In the genomic region with DNA sequence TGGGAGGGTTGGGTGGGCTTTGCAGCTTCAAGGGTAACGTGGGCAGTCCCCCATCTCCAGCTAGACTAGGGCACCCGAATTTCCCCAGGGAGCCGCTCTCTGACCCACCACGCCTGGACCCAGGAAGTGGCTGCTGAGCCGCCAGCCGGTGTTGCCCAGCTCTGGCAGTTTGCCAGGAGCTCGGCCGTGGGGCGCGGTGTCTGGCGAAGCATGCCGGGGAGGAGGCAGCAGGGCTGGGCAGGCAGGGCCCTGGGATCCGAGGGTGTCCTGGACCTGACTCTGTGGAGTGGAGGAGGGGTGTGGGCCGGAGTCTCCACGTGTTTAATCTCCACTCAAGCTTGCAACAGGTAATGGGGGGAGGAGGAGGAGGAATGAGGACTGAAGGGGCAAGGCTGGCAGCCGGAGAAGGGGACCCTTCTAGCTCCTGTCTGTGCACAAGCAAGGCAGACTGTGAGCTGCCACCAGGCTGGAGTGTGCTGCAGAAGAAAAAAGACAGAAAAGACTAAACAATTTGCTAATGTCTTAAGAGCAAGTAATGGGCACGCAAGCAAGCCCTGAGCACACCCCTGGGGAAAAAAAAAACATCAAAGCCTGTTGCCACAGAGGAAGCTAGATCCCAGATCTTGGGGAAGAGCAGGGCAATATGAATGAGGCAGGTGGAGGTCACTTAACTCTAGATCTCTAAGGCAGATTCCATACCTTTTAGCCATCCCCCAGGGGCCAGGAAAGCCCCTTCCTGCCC, we compare ENCODE assay signal across 1 cellular context.
TF ChIP-seq lines count a peak whose summit lies in the region.

No MANE protein-coding gene starts in this region.

TF ChIP-seq in HepG2, 621 proteins besides CTCF, POLR2A, EP300 and RAD21:
- TF ChIP-seq ZNF337 (CRISPR knock-in tag; IDR thresholded peaks at IDR 0.05; ENCODE audit: borderline replicate concordance, low read depth): no peak
- no peak for TF ChIP-seq CCAR2 (optimal IDR thresholded peaks at IDR 0.05; ENCODE audit: low read depth, low read length)
- TF ChIP-seq, protein P1, sequence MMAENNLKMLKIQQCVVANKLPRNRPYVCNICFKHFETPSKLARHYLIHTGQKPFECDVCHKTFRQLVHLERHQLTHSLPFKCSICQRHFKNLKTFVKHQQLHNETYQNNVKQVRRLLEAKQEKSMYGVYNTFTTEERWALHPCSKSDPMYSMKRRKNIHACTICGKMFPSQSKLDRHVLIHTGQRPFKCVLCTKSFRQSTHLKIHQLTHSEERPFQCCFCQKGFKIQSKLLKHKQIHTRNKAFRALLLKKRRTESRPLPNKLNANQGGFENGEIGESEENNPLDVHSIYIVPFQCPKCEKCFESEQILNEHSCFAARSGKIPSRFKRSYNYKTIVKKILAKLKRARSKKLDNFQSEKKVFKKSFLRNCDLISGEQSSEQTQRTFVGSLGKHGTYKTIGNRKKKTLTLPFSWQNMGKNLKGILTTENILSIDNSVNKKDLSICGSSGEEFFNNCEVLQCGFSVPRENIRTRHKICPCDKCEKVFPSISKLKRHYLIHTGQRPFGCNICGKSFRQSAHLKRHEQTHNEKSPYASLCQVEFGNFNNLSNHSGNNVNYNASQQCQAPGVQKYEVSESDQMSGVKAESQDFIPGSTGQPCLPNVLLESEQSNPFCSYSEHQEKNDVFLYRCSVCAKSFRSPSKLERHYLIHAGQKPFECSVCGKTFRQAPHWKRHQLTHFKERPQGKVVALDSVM (CRISPR knock-in tag; IDR thresholded peaks at IDR 0.05): 0 out of 2 replicates have a peak, but pooled peaks have one; percentile 44
- peak; percentile 32 for TF ChIP-seq RBM39 (IDR thresholded peaks at IDR 0.05; ENCODE audit: low read depth, low read length, poor library complexity, severe bottlenecking)
- TF ChIP-seq HDAC1 (CRISPR knock-in tag; IDR thresholded peaks at IDR 0.05): 0 out of 2 replicates have a peak, but pooled peaks have one; percentile 1
- peak; percentile 27; the same call in 1 of the 2 replicates for TF ChIP-seq ELF1 (CRISPR knock-in tag; IDR thresholded peaks at IDR 0.05)
- TF ChIP-seq, protein P2, sequence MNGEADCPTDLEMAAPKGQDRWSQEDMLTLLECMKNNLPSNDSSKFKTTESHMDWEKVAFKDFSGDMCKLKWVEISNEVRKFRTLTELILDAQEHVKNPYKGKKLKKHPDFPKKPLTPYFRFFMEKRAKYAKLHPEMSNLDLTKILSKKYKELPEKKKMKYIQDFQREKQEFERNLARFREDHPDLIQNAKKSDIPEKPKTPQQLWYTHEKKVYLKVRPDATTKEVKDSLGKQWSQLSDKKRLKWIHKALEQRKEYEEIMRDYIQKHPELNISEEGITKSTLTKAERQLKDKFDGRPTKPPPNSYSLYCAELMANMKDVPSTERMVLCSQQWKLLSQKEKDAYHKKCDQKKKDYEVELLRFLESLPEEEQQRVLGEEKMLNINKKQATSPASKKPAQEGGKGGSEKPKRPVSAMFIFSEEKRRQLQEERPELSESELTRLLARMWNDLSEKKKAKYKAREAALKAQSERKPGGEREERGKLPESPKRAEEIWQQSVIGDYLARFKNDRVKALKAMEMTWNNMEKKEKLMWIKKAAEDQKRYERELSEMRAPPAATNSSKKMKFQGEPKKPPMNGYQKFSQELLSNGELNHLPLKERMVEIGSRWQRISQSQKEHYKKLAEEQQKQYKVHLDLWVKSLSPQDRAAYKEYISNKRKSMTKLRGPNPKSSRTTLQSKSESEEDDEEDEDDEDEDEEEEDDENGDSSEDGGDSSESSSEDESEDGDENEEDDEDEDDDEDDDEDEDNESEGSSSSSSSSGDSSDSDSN (CRISPR knock-in tag; IDR thresholded peaks at IDR 0.05): peak; percentile 11; the same call in 1 of the 2 replicates
- TF ChIP-seq HNRNPL (IDR thresholded peaks at IDR 0.05; ENCODE audit: low read depth, low read length): 0 out of 2 replicates have a peak, but pooled peaks have one; percentile 38
- no peak for TF ChIP-seq SMARCC2 (IDR thresholded peaks at IDR 0.05)
- no peak for TF ChIP-seq ZNF777 (CRISPR knock-in tag; IDR thresholded peaks at IDR 0.05)
- TF ChIP-seq, protein P3, sequence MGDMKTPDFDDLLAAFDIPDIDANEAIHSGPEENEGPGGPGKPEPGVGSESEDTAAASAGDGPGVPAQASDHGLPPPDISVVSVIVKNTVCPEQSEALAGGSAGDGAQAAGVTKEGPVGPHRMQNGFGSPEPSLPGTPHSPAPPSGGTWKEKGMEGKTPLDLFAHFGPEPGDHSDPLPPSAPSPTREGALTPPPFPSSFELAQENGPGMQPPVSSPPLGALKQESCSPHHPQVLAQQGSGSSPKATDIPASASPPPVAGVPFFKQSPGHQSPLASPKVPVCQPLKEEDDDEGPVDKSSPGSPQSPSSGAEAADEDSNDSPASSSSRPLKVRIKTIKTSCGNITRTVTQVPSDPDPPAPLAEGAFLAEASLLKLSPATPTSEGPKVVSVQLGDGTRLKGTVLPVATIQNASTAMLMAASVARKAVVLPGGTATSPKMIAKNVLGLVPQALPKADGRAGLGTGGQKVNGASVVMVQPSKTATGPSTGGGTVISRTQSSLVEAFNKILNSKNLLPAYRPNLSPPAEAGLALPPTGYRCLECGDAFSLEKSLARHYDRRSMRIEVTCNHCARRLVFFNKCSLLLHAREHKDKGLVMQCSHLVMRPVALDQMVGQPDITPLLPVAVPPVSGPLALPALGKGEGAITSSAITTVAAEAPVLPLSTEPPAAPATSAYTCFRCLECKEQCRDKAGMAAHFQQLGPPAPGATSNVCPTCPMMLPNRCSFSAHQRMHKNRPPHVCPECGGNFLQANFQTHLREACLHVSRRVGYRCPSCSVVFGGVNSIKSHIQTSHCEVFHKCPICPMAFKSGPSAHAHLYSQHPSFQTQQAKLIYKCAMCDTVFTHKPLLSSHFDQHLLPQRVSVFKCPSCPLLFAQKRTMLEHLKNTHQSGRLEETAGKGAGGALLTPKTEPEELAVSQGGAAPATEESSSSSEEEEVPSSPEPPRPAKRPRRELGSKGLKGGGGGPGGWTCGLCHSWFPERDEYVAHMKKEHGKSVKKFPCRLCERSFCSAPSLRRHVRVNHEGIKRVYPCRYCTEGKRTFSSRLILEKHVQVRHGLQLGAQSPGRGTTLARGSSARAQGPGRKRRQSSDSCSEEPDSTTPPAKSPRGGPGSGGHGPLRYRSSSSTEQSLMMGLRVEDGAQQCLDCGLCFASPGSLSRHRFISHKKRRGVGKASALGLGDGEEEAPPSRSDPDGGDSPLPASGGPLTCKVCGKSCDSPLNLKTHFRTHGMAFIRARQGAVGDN (CRISPR knock-in tag; IDR thresholded peaks at IDR 0.05): peak; percentile 56; the same call in 1 of the 2 replicates
- TF ChIP-seq, protein P4, sequence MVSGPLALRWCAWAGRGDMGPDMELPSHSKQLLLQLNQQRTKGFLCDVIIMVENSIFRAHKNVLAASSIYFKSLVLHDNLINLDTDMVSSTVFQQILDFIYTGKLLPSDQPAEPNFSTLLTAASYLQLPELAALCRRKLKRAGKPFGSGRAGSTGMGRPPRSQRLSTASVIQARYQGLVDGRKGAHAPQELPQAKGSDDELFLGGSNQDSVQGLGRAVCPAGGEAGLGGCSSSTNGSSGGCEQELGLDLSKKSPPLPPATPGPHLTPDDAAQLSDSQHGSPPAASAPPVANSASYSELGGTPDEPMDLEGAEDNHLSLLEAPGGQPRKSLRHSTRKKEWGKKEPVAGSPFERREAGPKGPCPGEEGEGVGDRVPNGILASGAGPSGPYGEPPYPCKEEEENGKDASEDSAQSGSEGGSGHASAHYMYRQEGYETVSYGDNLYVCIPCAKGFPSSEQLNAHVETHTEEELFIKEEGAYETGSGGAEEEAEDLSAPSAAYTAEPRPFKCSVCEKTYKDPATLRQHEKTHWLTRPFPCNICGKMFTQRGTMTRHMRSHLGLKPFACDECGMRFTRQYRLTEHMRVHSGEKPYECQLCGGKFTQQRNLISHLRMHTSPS (CRISPR knock-in tag; IDR thresholded peaks at IDR 0.05; ENCODE audit: low read depth): peak; percentile 19; the same call in 1 of the 2 replicates
- no peak for TF ChIP-seq ZNF329 (CRISPR knock-in tag; IDR thresholded peaks at IDR 0.05; ENCODE audit: low read depth)
- TF ChIP-seq AGO1 (IDR thresholded peaks at IDR 0.05; ENCODE audit: low read depth, low read length, poor library complexity, severe bottlenecking): peak; percentile 6
